27 cellular contexts compared by ENCODE assay signal in the genomic region with DNA sequence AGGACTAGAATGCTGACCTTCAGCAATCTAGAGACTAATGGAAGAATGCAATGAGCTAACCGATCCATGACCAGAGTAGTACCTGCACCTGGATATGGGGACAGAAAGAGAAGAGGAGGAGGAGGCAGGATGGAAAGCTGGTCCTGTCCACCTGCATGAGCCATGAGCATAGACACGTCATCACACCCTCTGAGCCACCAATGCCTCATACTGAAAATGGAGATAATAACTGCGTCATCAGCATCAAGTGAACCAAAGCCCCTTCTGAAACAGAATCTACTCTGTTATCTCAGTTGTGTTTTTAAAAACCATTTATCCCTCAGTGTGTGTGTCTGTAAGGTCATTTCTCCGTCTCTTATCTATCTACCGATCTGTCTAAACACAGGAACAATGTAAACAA.
"Had no signal": no experiment of that assay in that cellular context is flagged by ENCODE, and none has a peak within 500 bp of the region (broad histone marks: within the 10 kb centered on the region; RNA-seq: fewer than 3 reads in every experiment).

No MANE protein-coding gene starts in this region.

- H3K4me3 Mint-ChIP-seq: activated CD4-positive, alpha-beta memory T cell treated with anti-CD3 and anti-CD28 coated beads for 36 hours; activated CD4-positive, alpha-beta T cell treated with anti-CD3 and anti-CD28 coated beads for 36 hours; activated CD4-positive, alpha-beta T cell treated with anti-CD3 and anti-CD28 coated beads, Interleukin-2, amount 10 ng/mL, durations not matched to agents 24 days and 14 days; activated CD8-positive, alpha-beta memory T cell treated with anti-CD3 and anti-CD28 coated beads, Interleukin-2, amount 10 ng/mL, durations not matched to agents 7 days and 5 days; activated CD8-positive, alpha-beta T cell treated with anti-CD3 and anti-CD28 coated beads, Interleukin-2, amount 10 ng/mL, durations not matched to agents 7 days and 5 days; activated naive CD8-positive, alpha-beta T cell; activated T-cell treated with anti-CD3 and anti-CD28 coated beads, Interleukin-2, amount 50 U/mL, for 24 hours; T-cell; T-helper 1 cell treated with Interleukin-12 subunit alpha and Interleukin-12 subunit beta and Interleukin-4 antibody, amounts not matched to agents 30 μg/mL and 1 μg/mL, for 36 hours had no signal

- H3K9me3 Mint-ChIP-seq: activated CD4-positive, alpha-beta memory T cell treated with anti-CD3 and anti-CD28 coated beads for 36 hours; activated CD4-positive, alpha-beta T cell treated with anti-CD3 and anti-CD28 coated beads, Interleukin-2, amount 10 ng/mL, durations not matched to agents 24 days and 14 days; activated T-cell treated with anti-CD3 and anti-CD28 coated beads, Interleukin-2, amount 50 U/mL, for 24 hours; activated T-helper 2 cell treated with anti-CD3 and anti-CD28 coated beads, Interferon-gamma antibody, Interleukin-2, Interleukin-4, amounts not matched to agents 10 μg/mL and 5 μg/mL and 100 μg/mL, durations not matched to agents 14 hours and 24 hours and 36 hours; T-cell had no signal

- H3K36me3 Mint-ChIP-seq: activated CD4-positive, alpha-beta memory T cell treated with anti-CD3 and anti-CD28 coated beads for 36 hours; activated CD8-positive, alpha-beta memory T cell treated with anti-CD3 and anti-CD28 coated beads, Interleukin-2, amount 10 ng/mL, durations not matched to agents 7 days and 5 days; activated naive CD8-positive, alpha-beta T cell; T-cell had no signal

- H3K27ac ChIP-seq: brain microvascular endothelial cell, esophagus muscularis mucosa, foreskin keratinocyte, gastrocnemius medialis had no signal

- H3K27me3 Mint-ChIP-seq: activated CD4-positive, alpha-beta memory T cell treated with anti-CD3 and anti-CD28 coated beads for 36 hours; activated CD4-positive, alpha-beta T cell treated with anti-CD3 and anti-CD28 coated beads for 36 hours; activated CD4-positive, alpha-beta T cell treated with anti-CD3 and anti-CD28 coated beads, Interleukin-2, amount 10 ng/mL, durations not matched to agents 24 days and 14 days; activated CD8-positive, alpha-beta memory T cell treated with anti-CD3 and anti-CD28 coated beads, Interleukin-2, amount 10 ng/mL, durations not matched to agents 7 days and 5 days; activated naive CD8-positive, alpha-beta T cell; activated T-cell treated with anti-CD3 and anti-CD28 coated beads, Interleukin-2, amount 50 U/mL, for 24 hours; T-cell had no signal

- H3K27me3 ChIP-seq: brain microvascular endothelial cell, esophagus muscularis mucosa, foreskin keratinocyte had no signal

- H3K27ac Mint-ChIP-seq: activated CD4-positive, alpha-beta memory T cell treated with anti-CD3 and anti-CD28 coated beads for 36 hours; activated CD4-positive, alpha-beta T cell treated with anti-CD3 and anti-CD28 coated beads for 36 hours; activated CD4-positive, alpha-beta T cell treated with anti-CD3 and anti-CD28 coated beads, Interleukin-2, amount 10 ng/mL, durations not matched to agents 24 days and 14 days; activated CD8-positive, alpha-beta memory T cell treated with anti-CD3 and anti-CD28 coated beads, Interleukin-2, amount 10 ng/mL, durations not matched to agents 7 days and 5 days; activated CD8-positive, alpha-beta T cell treated with anti-CD3 and anti-CD28 coated beads, Interleukin-2, amount 10 ng/mL, durations not matched to agents 7 days and 5 days; activated naive CD8-positive, alpha-beta T cell; activated T-cell treated with anti-CD3 and anti-CD28 coated beads, Interleukin-2, amount 50 U/mL, for 24 hours; activated T-helper 2 cell treated with anti-CD3 and anti-CD28 coated beads, Interferon-gamma antibody, Interleukin-2, Interleukin-4, amounts not matched to agents 10 μg/mL and 5 μg/mL and 100 μg/mL, durations not matched to agents 14 hours and 24 hours and 36 hours; T-cell; T-helper 1 cell treated with Interleukin-12 subunit alpha and Interleukin-12 subunit beta and Interleukin-4 antibody, amounts not matched to agents 30 μg/mL and 1 μg/mL, for 36 hours had no signal

- H3K4me3 ChIP-seq: esophagus muscularis mucosa, gastrocnemius medialis, heart left ventricle had no signal

- DNase-seq: activated CD4-positive, alpha-beta memory T cell treated with anti-CD3 and anti-CD28 coated beads for 36 hours; activated CD4-positive, alpha-beta T cell treated with anti-CD3 and anti-CD28 coated beads for 36 hours; activated CD4-positive, alpha-beta T cell treated with anti-CD3 and anti-CD28 coated beads, Interleukin-2, amount 10 ng/mL, durations not matched to agents 24 days and 14 days; activated CD4-positive, CD25-positive, alpha-beta regulatory T cell; activated CD4-positive, CD25-positive, alpha-beta regulatory T cell treated with anti-CD3 and anti-CD28 coated beads, Interleukin-2, amount 50 U/mL, for 72 hours; activated CD8-positive, alpha-beta memory T cell treated with anti-CD3 and anti-CD28 coated beads, Interleukin-2, amount 10 ng/mL, durations not matched to agents 7 days and 5 days; activated CD8-positive, alpha-beta memory T cell treated with anti-CD3 and anti-CD28 coated beads, Interleukin-2, amount 50 U/mL, for 4 hours; activated CD8-positive, alpha-beta T cell treated with anti-CD3 and anti-CD28 coated beads, Interleukin-2, amount 10 ng/mL, durations not matched to agents 7 days and 5 days; activated gamma-delta T cell treated with Interleukin-2 at 50 U/mL for 16 hours; activated naive CD4-positive, alpha-beta T cell treated with anti-CD3 and anti-CD28 coated beads, Interleukin-2, amount 50 U/mL, for 16 hours; activated naive CD4-positive, alpha-beta T cell treated with Interleukin-2 at 50 U/mL for 16 hours; activated T-cell treated with anti-CD3 and anti-CD28 coated beads, Interleukin-2, amount 50 U/mL, for 24 hours; amniotic stem cell; anterior cingulate cortex; brain microvascular endothelial cell; effector CD8-positive, alpha-beta T cell; erythroblast; foreskin keratinocyte; gastrocnemius medialis; glutamatergic neuron; heart left ventricle; SW 1271; T-cell had no signal

- H3K36me3 ChIP-seq: brain microvascular endothelial cell, esophagus muscularis mucosa, gastrocnemius medialis, heart left ventricle had no signal

- ATAC-seq: activated CD4-positive, alpha-beta T cell treated with anti-CD3 and anti-CD28 coated beads for 36 hours; activated CD8-positive, alpha-beta memory T cell treated with anti-CD3 and anti-CD28 coated beads, Interleukin-2, amount 10 ng/mL, durations not matched to agents 7 days and 5 days; activated CD8-positive, alpha-beta T cell treated with anti-CD3 and anti-CD28 coated beads, Interleukin-2, amount 10 ng/mL, durations not matched to agents 7 days and 5 days; foreskin keratinocyte; gastrocnemius medialis; heart left ventricle; T-cell had no signal

- H3K9me3 ChIP-seq: esophagus muscularis mucosa, gastrocnemius medialis, heart left ventricle had no signal
